In genomic region chrX:131264053-131264452, GRCh38 we compare ENCODE assay signal across 22 cellular contexts. TPM values are rescaled to one million over a fixed set of nuclear protein-coding genes. Genes with fewer than 3 reads are reported as not detected.
A peak's percentile ranks its signal among the peaks of the same experiment; 100 is the strongest.
DNase-seq lines count a peak whose midpoint lies in the region; ATAC-seq and TF ChIP-seq lines count a peak whose summit lies in the region.
"Had no signal": no experiment of that assay in that cellular context is flagged by ENCODE, and none has a peak within 500 bp of the region (broad histone marks: within the 10 kb centered on the region; RNA-seq: fewer than 3 reads in every experiment).

No MANE protein-coding gene starts in this region.

- no peak overlapping the region for H4K8ac ChIP-seq in H9 (replicated peaks; ENCODE audit: insufficient read length, low read depth, low read length)

- no peak overlapping the region for H3K27ac ChIP-seq in GM23338 (ENCODE audit: low read depth)
- H3K27ac ChIP-seq in H9 (ENCODE audit: insufficient read length, low read depth, low read length): no peak overlapping the region
- H3K27ac ChIP-seq in WERI-Rb-1: no peak overlapping the region
- H3K27ac ChIP-seq: A549, GM23248, HL-60 had no signal

- no peak overlapping the region for H2BK120ac ChIP-seq in H9 (ENCODE audit: low read depth, low read length, poor library complexity, severe bottlenecking)

- H3K4me3 ChIP-seq in GM23338: no peak overlapping the region
- H3K4me3 ChIP-seq in WERI-Rb-1 (ENCODE audit: low read depth, low read length): no peak overlapping the region
- H3K4me3 ChIP-seq: A549, GM23248, HAP-1 had no signal

- H3K27ac Mint-ChIP-seq in GM23338 (no peak overlapping the region), H9 (no peak overlapping the region)
- no peak overlapping the region for H3K27ac Mint-ChIP-seq in activated naive CD4-positive, alpha-beta T cell treated with anti-CD3 and anti-CD28 coated beads, Interleukin-2, amount 50 U/mL, for 72 hours
- H3K27ac Mint-ChIP-seq: CD14-positive monocyte; CD8-positive, alpha-beta T cell; HFFc6 had no signal

- TF ChIP-seq CTCF in GM23338 (conservative IDR thresholded peaks at IDR 0.05; ENCODE audit: low read depth in 2 of 2) (peak; percentile 22 to 45; a peak in 3 of 4 replicates), H9 (conservative IDR thresholded peaks at IDR 0.05) (peak; percentile 41; the same call in 2 of the 3 replicates), WERI-Rb-1 (IDR thresholded peaks at IDR 0.05; ENCODE audit: low read depth, low read length) (peak; percentile 13; the same call in 1 of the 2 replicates)

- no peaks in the 10 kb centered on the region for H3K36me3 ChIP-seq in GM23338 (ENCODE audit: insufficient read depth)
- H3K36me3 ChIP-seq in WERI-Rb-1: no peaks in the 10 kb centered on the region
- H3K36me3 ChIP-seq: HAP-1 had no signal

- H2BK12ac ChIP-seq in H9 (ENCODE audit: insufficient read length, low read depth, low read length): no peak overlapping the region

- H3K36me3 Mint-ChIP-seq in GM23338 (ENCODE audit: low read depth) (no peaks in the 10 kb centered on the region), H9 (ENCODE audit: insufficient read depth in 1 of 3, low read depth in 3 of 3) (no peaks in the 10 kb centered on the region)
- no peaks in the 10 kb centered on the region for H3K36me3 Mint-ChIP-seq in activated naive CD4-positive, alpha-beta T cell treated with anti-CD3 and anti-CD28 coated beads, Interleukin-2, amount 50 U/mL, for 72 hours
- H3K36me3 Mint-ChIP-seq: CD14-positive monocyte; CD8-positive, alpha-beta T cell had no signal

- H4K5ac ChIP-seq in H9 (ENCODE audit: insufficient read length, low read depth, low read length): no peak overlapping the region

- DNase-seq in GM23338 (ENCODE audit: low spot score) (no peak), H9 (no peak), WERI-Rb-1 (no peak), medulla oblongata (ENCODE audit: extremely low spot score) (peak; percentile 1), activated gamma-delta T cell (lab: John Stamatoyannopoulos, UW) (no peak), NCI-H1694 treated with DMSO at 0.1 percent for 48 hours (lab: John Stamatoyannopoulos, UW) (no peak)
- no peak for DNase-seq in activated naive CD4-positive, alpha-beta T cell treated with anti-CD3 and anti-CD28 coated beads, Interleukin-2, amount 50 U/mL, for 72 hours (ENCODE audit: low spot score in 2 of 2)
- DNase-seq: CD8-positive, alpha-beta T cell; COR-L47; DMS153; GF-D8; GM23248; HFFc6; IMR-90; KBM-7 had no signal

- no peak overlapping the region; the same call in 1 of the 2 replicates for H2BK15ac ChIP-seq in H9 (ENCODE audit: low read depth, low read length)

- H3K9me2 ChIP-seq in GM23338 (ENCODE audit: insufficient read depth): no peaks in the 10 kb centered on the region

- H3K4me1 Mint-ChIP-seq in GM23338 (peaks cover 10% of the 10 kb centered on the region; the same call in 2 of the 3 replicates), H9 (peaks cover 18 to 23% of the 10 kb centered on the region in 2 experiments)
- H3K4me1 Mint-ChIP-seq: CD14-positive monocyte had no signal

- H3K23ac ChIP-seq in H9 (ENCODE audit: insufficient read length, low read depth, low read length): no peak overlapping the region

- H3K4me2 ChIP-seq in GM23338: no peak overlapping the region
- H3K4me2 ChIP-seq in H9 (ENCODE audit: insufficient read depth, insufficient read length, low read length): no peak overlapping the region
- H3K4me2 ChIP-seq: A549 had no signal

- no peak overlapping the region for H2BK5ac ChIP-seq in H9 (ENCODE audit: insufficient read length, low read length)

- no peak overlapping the region for H3K9ac ChIP-seq in H9 (ENCODE audit: extremely low read depth, insufficient read length, low read length)
- H3K9ac ChIP-seq: GM23248 had no signal

- no peaks in the 10 kb centered on the region for H3K27me3 ChIP-seq in GM23338 (ENCODE audit: insufficient read depth)
- H3K27me3 ChIP-seq in H9 (ENCODE audit: insufficient read depth, low read length): no peaks in the 10 kb centered on the region
- no peaks in the 10 kb centered on the region for H3K27me3 ChIP-seq in WERI-Rb-1 (ENCODE audit: insufficient read depth, low read depth, severe bottlenecking)

- ATAC-seq in GM23338 (peak; percentile 48; the same call in 2 of the 3 replicates), GM21367 (IDR thresholded peaks at IDR 0.05; ENCODE audit: unreplicated experiment) (no peak)
- ATAC-seq in activated naive CD4-positive, alpha-beta T cell treated with anti-CD3 and anti-CD28 coated beads, Interleukin-2, amount 50 U/mL, for 72 hours: no peak
- ATAC-seq: A549; CD8-positive, alpha-beta T cell had no signal

- H3T11ph ChIP-seq in H9 (ENCODE audit: low read length): no peak overlapping the region

- no peak overlapping the region for H3K4ac ChIP-seq in H9 (ENCODE audit: low read depth, low read length)

- no peak overlapping the region for H4K91ac ChIP-seq in H9 (ENCODE audit: insufficient read length, low read depth, low read length)

- H3K23me2 ChIP-seq in H9 (ENCODE audit: insufficient read length, low read depth, low read length, poor library complexity, severe bottlenecking): no peaks in the 10 kb centered on the region

- no peak overlapping the region for H3K18ac ChIP-seq in H9 (ENCODE audit: insufficient read length, low read depth, low read length)

- H4K20me1 ChIP-seq in GM23338 (replicated peaks; ENCODE audit: insufficient read depth): no peaks in the 10 kb centered on the region
- H4K20me1 ChIP-seq in H9 (ENCODE audit: control insufficient read depth, insufficient read depth, insufficient read length): no peaks in the 10 kb centered on the region

- H3K9me3 Mint-ChIP-seq in GM23338 (no peaks in the 10 kb centered on the region), H9 (no peaks in the 10 kb centered on the region)
- H3K9me3 Mint-ChIP-seq in activated naive CD4-positive, alpha-beta T cell treated with anti-CD3 and anti-CD28 coated beads, Interleukin-2, amount 50 U/mL, for 72 hours: no peaks in the 10 kb centered on the region
- H3K9me3 Mint-ChIP-seq: CD14-positive monocyte; CD8-positive, alpha-beta T cell; HFFc6 had no signal

- H3K4me3 Mint-ChIP-seq in GM23338: no peak overlapping the region
- H3K4me3 Mint-ChIP-seq in H9: no peak overlapping the region
- H3K4me3 Mint-ChIP-seq: CD14-positive monocyte; CD8-positive, alpha-beta T cell; HFFc6 had no signal

- H3K4me1 ChIP-seq in GM23338 (ENCODE audit: insufficient read depth): no peaks in the 10 kb centered on the region
- H3K4me1 ChIP-seq in H9 (ENCODE audit: insufficient read depth, low read length): peaks cover 4% of the 10 kb centered on the region; the same call in 1 of the 2 replicates
- H3K4me1 ChIP-seq: A549, HAP-1 had no signal

- no peaks in the 10 kb centered on the region for H3K79me1 ChIP-seq in H9 (ENCODE audit: insufficient read depth, low read depth, low read length, poor library complexity, severe bottlenecking)

- H3F3A ChIP-seq in GM23338 (replicated peaks; ENCODE audit: low read depth): no peaks in the 10 kb centered on the region

- no peak overlapping the region for H3K56ac ChIP-seq in H9 (ENCODE audit: insufficient read length, low read depth, low read length)

- no peaks in the 10 kb centered on the region for H3K27me3 Mint-ChIP-seq in GM23338 (ENCODE audit: insufficient read depth, low read depth, poor library complexity)
- no peaks in the 10 kb centered on the region for H3K27me3 Mint-ChIP-seq in H9 (ENCODE audit: low read depth)

- no CpG with 5 or more reads among the region's 2 CpGs for WGBS in H9 (ENCODE audit: extremely low coverage, insufficient read length, low lambda C conversion rate)

- H2AK5ac ChIP-seq in H9 (ENCODE audit: insufficient read length, low read length): no peak overlapping the region

- H3K9me3 ChIP-seq in H9 (ENCODE audit: control insufficient read depth, low read depth, low read length) (no peaks in the 10 kb centered on the region), WERI-Rb-1 (ENCODE audit: severe bottlenecking) (no peaks in the 10 kb centered on the region)
- H3K9me3 ChIP-seq: A549, HAP-1 had no signal

- no peak overlapping the region for H3K14ac ChIP-seq in H9 (ENCODE audit: insufficient read depth, low read length)

- H3K79me2 ChIP-seq in GM23338 (replicated peaks; ENCODE audit: insufficient read depth) (no peaks in the 10 kb centered on the region), H9 (ENCODE audit: insufficient read depth, low read length) (no peaks in the 10 kb centered on the region)

- H2BK20ac ChIP-seq in H9 (ENCODE audit: low read depth, low read length, poor library complexity, severe bottlenecking): peak overlapping the region; percentile 78

- H2AFZ ChIP-seq in GM23338: no peak overlapping the region
- H2AFZ ChIP-seq in H9 (ENCODE audit: low read length): no peak overlapping the region
- H2AFZ ChIP-seq: GM23248 had no signal

TF ChIP-seq in GM23338, 12 proteins besides CTCF, POLR2A, EP300 and RAD21 (continues in another document):
- no peak for TF ChIP-seq JUNB (IDR thresholded peaks at IDR 0.05; ENCODE audit: unreplicated experiment)
- TF ChIP-seq CREB1 (CRISPR knock-in tag; IDR thresholded peaks at IDR 0.05; ENCODE audit: low read depth): no peak
- TF ChIP-seq EZH2phosphoT487 (IDR thresholded peaks at IDR 0.05; ENCODE audit: unreplicated experiment): no peak
- no peak for TF ChIP-seq STAT1 (IDR thresholded peaks at IDR 0.05; ENCODE audit: unreplicated experiment)

RNA-seq across cellular contexts. Expression of gene IGSF1, which starts 25.1 kb away (rescaled TPM):
- total RNA-seq in GM23338 (2014; rRNA removed; shearing (Covaris generic)): 17.6 and 19.5 TPM in 2 replicates
- 11.2 and 12.8 TPM in 2 replicates for polyA plus RNA-seq in GM23338 (2016; fragmentation: Nextera tagmentation; extraction: Ambion mirVana)
- 11.9 and 12.5 TPM in 2 replicates for total RNA-seq in H9 (2021)
- total RNA-seq in activated naive CD4-positive, alpha-beta T cell treated with anti-CD3 and anti-CD28 coated beads, Interleukin-2, amount 50 U/mL, for 72 hours: not detected
- total RNA-seq: CD8-positive, alpha-beta T cell; GM23248; HFFc6; IMR-90 had no signal
- polyA plus RNA-seq: AG04450, BJ, CD14-positive monocyte, GM23248, IMR-90 had no signal

Comparison
In these comparisons a context has a peak if more than half of its experiments do, and no peak if none do; other contexts are left out.
1. RNA of gene IGSF1, which starts 25.1 kb away (total RNA-seq): 17.6 to 19.5 TPM in GM23338 and 11.9 to 12.5 TPM in H9; not detected in activated naive CD4-positive, alpha-beta T cell treated with anti-CD3 and anti-CD28 coated beads, Interleukin-2, amount 50 U/mL, for 72 hours; every median in the first group is over 10 times any median in the second.
2. Peak in every context shown above with its lines, with median percentiles within 50 percentile points of each other: CTCF ChIP-seq.